Comparison of ENCODE assay signal across 11 cellular contexts in the genomic region with DNA sequence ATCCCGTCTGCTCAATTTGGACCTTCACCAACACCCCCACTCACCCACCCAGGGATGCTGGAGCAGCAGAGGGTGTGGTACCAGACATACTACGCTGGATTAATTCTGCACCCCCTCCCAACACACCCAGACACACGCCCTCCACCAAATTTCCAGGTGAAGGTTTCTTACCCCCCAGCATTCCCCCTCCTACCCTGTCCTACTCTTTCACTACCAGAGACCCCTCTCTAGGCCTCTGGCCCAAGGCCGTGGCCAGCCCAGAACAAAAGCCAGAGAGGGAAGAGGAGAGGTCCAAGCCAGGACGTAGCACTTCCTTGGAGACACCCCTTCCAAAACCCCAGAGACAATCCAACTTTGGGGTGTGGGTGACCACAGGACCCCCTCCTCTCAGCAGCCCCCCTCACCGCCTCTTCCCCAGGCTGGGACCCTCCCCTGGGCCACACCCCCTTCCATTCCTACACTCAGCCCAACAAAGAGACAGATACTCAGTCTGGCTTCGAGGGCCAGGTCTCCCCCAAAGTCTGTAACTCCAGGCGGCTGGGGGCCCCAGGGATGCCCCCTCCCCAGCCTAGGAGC. TPM values are rescaled to one million over a fixed set of nuclear protein-coding genes. Genes with fewer than 3 reads are reported as not detected.
DNase-seq lines count a peak whose midpoint lies in the region; ATAC-seq and TF ChIP-seq lines count a peak whose summit lies in the region.
"Had no signal": no experiment of that assay in that cellular context is flagged by ENCODE, and none has a peak within 500 bp of the region (broad histone marks: within the 10 kb centered on the region; RNA-seq: fewer than 3 reads in every experiment).

No MANE protein-coding gene starts in this region.

- peak overlapping the region; percentile 78 for H3K9ac ChIP-seq in smooth muscle cell (ENCODE audit: low read depth)

- H3K27ac Mint-ChIP-seq in activated T-cell treated with anti-CD3 and anti-CD28 coated beads, Interleukin-2, amount 50 U/mL, for 72 hours, result no peak overlapping the region
- H3K27ac Mint-ChIP-seq in T-cell, result no peak overlapping the region

- POLR2A ChIA-PET in T-cell (lab: Charles Lee), result no interaction called here

- H3K4me1 ChIP-seq in smooth muscle cell (ENCODE audit: low read depth), result peaks cover 56% of the 10 kb centered on the region

- no peaks in the 10 kb centered on the region for H3K9me3 Mint-ChIP-seq in activated T-cell treated with anti-CD3 and anti-CD28 coated beads, Interleukin-2, amount 50 U/mL, for 72 hours
- no peaks in the 10 kb centered on the region for H3K9me3 Mint-ChIP-seq in T-cell

- 7% methylated on average over 7 of the region's 8 CpGs for WGBS in smooth muscle cell (ENCODE audit: low lambda C conversion rate)

- H3K36me3 ChIP-seq in smooth muscle cell (ENCODE audit: low read depth), result no peaks in the 10 kb centered on the region
- H3K36me3 ChIP-seq: thoracic aorta had no signal

- no peak for ATAC-seq in activated T-cell treated with anti-CD3 and anti-CD28 coated beads, Interleukin-2, amount 50 U/mL, for 72 hours (replicated peaks in 1 of 2)
- ATAC-seq in T-cell (replicated peaks in 1 of 4) (no peak), GM21526 (IDR thresholded peaks at IDR 0.05; ENCODE audit: low FRiP score, unreplicated experiment) (no peak), HG03432 (IDR thresholded peaks at IDR 0.05; ENCODE audit: unreplicated experiment) (no peak)

- peaks cover 5% of the 10 kb centered on the region for H3K4me1 Mint-ChIP-seq in activated T-cell treated with anti-CD3 and anti-CD28 coated beads, Interleukin-2, amount 50 U/mL, for 72 hours (ENCODE audit: low read depth)
- peaks cover 0 to 15% (median 5%) of the 10 kb centered on the region in 3 donors for H3K4me1 Mint-ChIP-seq in T-cell

- no peak for DNase-seq in activated T-cell treated with anti-CD3 and anti-CD28 coated beads, Interleukin-2, amount 50 U/mL, for 72 hours
- no peak for DNase-seq in activated T-cell treated with anti-CD3 and anti-CD28 coated beads, Interleukin-2, amount 50 U/mL, for 1 hour
- DNase-seq in T-cell (no peak), fibroblast of the aortic adventitia (ENCODE audit: low read depth) (no peak), smooth muscle cell (lab: John Stamatoyannopoulos, UW; ENCODE audit: unreplicated experiment) (no peak), DMS153 (lab: John Stamatoyannopoulos, UW) (no peak)
- DNase-seq: AML-193, caudate nucleus had no signal

- no peak for TF ChIP-seq CTCF in fibroblast of the aortic adventitia (IDR thresholded peaks at IDR 0.05; ENCODE audit: insufficient read depth, low read length)
- no peak for TF ChIP-seq CTCF in smooth muscle cell (IDR thresholded peaks at IDR 0.05; ENCODE audit: borderline replicate concordance, insufficient read depth, poor library complexity, severe bottlenecking)

- H3K79me2 ChIP-seq in smooth muscle cell (ENCODE audit: low read depth), result peaks cover 76% of the 10 kb centered on the region

- no peaks in the 10 kb centered on the region for H3K27me3 ChIP-seq in smooth muscle cell (ENCODE audit: low read depth)

- no peaks in the 10 kb centered on the region for H3K36me3 Mint-ChIP-seq in activated T-cell treated with anti-CD3 and anti-CD28 coated beads, Interleukin-2, amount 50 U/mL, for 72 hours (ENCODE audit: insufficient read depth in 2 of 2)
- H3K36me3 Mint-ChIP-seq in T-cell, result no peaks in the 10 kb centered on the region

- peaks cover 60% of the 10 kb centered on the region for H3K27me3 Mint-ChIP-seq in activated T-cell treated with anti-CD3 and anti-CD28 coated beads, Interleukin-2, amount 50 U/mL, for 72 hours (ENCODE audit: low read depth)
- H3K27me3 Mint-ChIP-seq in T-cell, result peaks cover 8 to 27% of the 10 kb centered on the region in 2 donors

- no peaks in the 10 kb centered on the region for H3K9me3 ChIP-seq in smooth muscle cell (replicated peaks; ENCODE audit: low read depth)
- H3K9me3 ChIP-seq: thoracic aorta had no signal

- H3K27ac ChIP-seq in smooth muscle cell (ENCODE audit: low read depth), result peak overlapping the region; percentile 8
- H3K27ac ChIP-seq: thoracic aorta had no signal

- H2AFZ ChIP-seq in smooth muscle cell (ENCODE audit: low read depth), result peak overlapping the region; percentile 47

- peaks cover 73% of the 10 kb centered on the region for H4K20me1 ChIP-seq in smooth muscle cell (ENCODE audit: low read depth)

- peaks cover 6% of the 10 kb centered on the region for H3F3A ChIP-seq in smooth muscle cell (ENCODE audit: low read depth)

- H3K4me3 ChIP-seq in fibroblast of the aortic adventitia (ENCODE audit: low read depth, low read length) (peak overlapping the region; percentile 64), smooth muscle cell (peak overlapping the region; percentile 93)
- H3K4me3 ChIP-seq: thoracic aorta had no signal

- CTCF ChIA-PET in T-cell (lab: Charles Lee), result no interaction called here

- H3K4me3 Mint-ChIP-seq in activated T-cell treated with anti-CD3 and anti-CD28 coated beads, Interleukin-2, amount 50 U/mL, for 72 hours, result peak overlapping the region; percentile 53 to 73
- H3K4me3 Mint-ChIP-seq in T-cell, result peak overlapping the region; percentile 34 to 85 (median 55)

- peak overlapping the region; percentile 100 for H3K4me2 ChIP-seq in smooth muscle cell

RNA-seq across cellular contexts. Expression of gene MEX3A, which starts 1.6 kb away (rescaled TPM):
- total RNA-seq in activated T-cell treated with anti-CD3 and anti-CD28 coated beads, Interleukin-2, amount 50 U/mL, for 72 hours, result under 1 TPM; 0.31 to 0.97 TPM
- total RNA-seq in T-cell (under 1 TPM; 0.03 to 0.58 (median 0.20) TPM), fibroblast of the aortic adventitia (ENCODE audit: low replicate concordance) (0.90 TPM in 2 replicates), smooth muscle cell (13.5 and 13.8 TPM in 2 replicates)
- 10.5 and 11.0 TPM in 2 replicates for polyA plus RNA-seq in smooth muscle cell

RNA-seq across cellular contexts. Expression of gene RAB25, which starts 19.7 kb away (rescaled TPM):
- total RNA-seq in activated T-cell treated with anti-CD3 and anti-CD28 coated beads, Interleukin-2, amount 50 U/mL, for 72 hours, result under 1 TPM; 0.53 to 0.95 TPM
- total RNA-seq in T-cell (1 to 10 TPM in 3 of 5 donors, under 1 TPM in 2; 0.26 to 2.3 (median 1.9) TPM), fibroblast of the aortic adventitia (ENCODE audit: low replicate concordance) (not detected in 2 replicates), smooth muscle cell (16.8 and 27.1 TPM in 2 replicates)
- 8.9 and 53.5 TPM in 2 replicates for polyA plus RNA-seq in smooth muscle cell
- total RNA-seq: thoracic aorta had no signal

RNA-seq across cellular contexts. Expression of gene LAMTOR2, which starts 26.1 kb away (rescaled TPM):
- total RNA-seq in activated T-cell treated with anti-CD3 and anti-CD28 coated beads, Interleukin-2, amount 50 U/mL, for 72 hours, result 10 to 100 TPM; 58.7 to 61.8 TPM
- total RNA-seq in T-cell (10 to 100 TPM; 21.5 to 37.8 (median 35.2) TPM), fibroblast of the aortic adventitia (ENCODE audit: low replicate concordance) (40.4 and 74.7 TPM in 2 replicates), smooth muscle cell (32.2 and 55.1 TPM in 2 replicates)
- polyA plus RNA-seq in smooth muscle cell, result 146 and 156 TPM in 2 replicates

RNA-seq across cellular contexts. Expression of gene UBQLN4, which starts 27.1 kb away (rescaled TPM):
- 10 to 100 TPM; 31.4 to 42.6 TPM for total RNA-seq in activated T-cell treated with anti-CD3 and anti-CD28 coated beads, Interleukin-2, amount 50 U/mL, for 72 hours
- total RNA-seq in T-cell (10 to 100 TPM; 21.9 to 39.6 (median 37.9) TPM), fibroblast of the aortic adventitia (ENCODE audit: low replicate concordance) (8.5 and 22.0 TPM in 2 replicates), smooth muscle cell (18.1 and 18.8 TPM in 2 replicates)
- polyA plus RNA-seq in smooth muscle cell, result 19.4 and 23.3 TPM in 2 replicates

RNA-seq across cellular contexts. Expression of gene LMNA, which starts 33.8 kb away (rescaled TPM):
- total RNA-seq in activated T-cell treated with anti-CD3 and anti-CD28 coated beads, Interleukin-2, amount 50 U/mL, for 72 hours, result 100 to 1,000 TPM; 125 to 159 TPM
- total RNA-seq in T-cell (100 to 1,000 TPM in 2 of 5 donors, 10 to 100 TPM in 3; 40.3 to 970 (median 57.3) TPM), fibroblast of the aortic adventitia (ENCODE audit: low replicate concordance) (502 and 1,039 TPM in 2 replicates), smooth muscle cell (237 and 256 TPM in 2 replicates)
- polyA plus RNA-seq in smooth muscle cell, result 626 and 674 TPM in 2 replicates
